Comparison of ENCODE assay signal across 15 cellular contexts in genomic region chr11:16028406-16028805, GRCh38.
"Had no signal": no experiment of that assay in that cellular context is flagged by ENCODE, and none has a peak within 500 bp of the region (broad histone marks: within the 10 kb centered on the region; RNA-seq: fewer than 3 reads in every experiment).

No MANE protein-coding gene starts in this region.

- H3K36me3 ChIP-seq: thyroid gland, vagina had no signal

- H3K27ac ChIP-seq: coronary artery, epithelial cell of prostate, thyroid gland, vagina had no signal

- H3K4me1 ChIP-seq: thyroid gland, vagina had no signal

- H3K9me3 ChIP-seq: thyroid gland, vagina had no signal

- H3K27me3 ChIP-seq: thyroid gland, vagina had no signal

- H3K4me3 ChIP-seq: coronary artery, thyroid gland, vagina had no signal

- DNase-seq: activated CD4-positive, alpha-beta T cell treated with anti-CD3 and anti-CD28 coated beads for 1 hour; activated CD4-positive, alpha-beta T cell treated with anti-CD3 and anti-CD28 coated beads, Interleukin-2, amount 50 U/mL, for 48 hours; activated CD8-positive, alpha-beta memory T cell treated with anti-CD3 and anti-CD28 coated beads, Interleukin-2, amount 10 ng/mL, durations not matched to agents 7 days and 5 days; activated effector memory CD4-positive, alpha-beta T cell treated with anti-CD3 and anti-CD28 coated beads, Interleukin-2, amount 50 U/mL, for 16 hours; activated T-cell treated with anti-CD3 and anti-CD28 coated beads, Interleukin-2, amount 50 U/mL, for 4 hours; anterior cingulate cortex; caudate nucleus; effector CD4-positive, alpha-beta T cell; mammary epithelial cell; posterior cingulate gyrus; small intestine; thyroid gland had no signal
